Comparison of ENCODE assay signal across 10 cellular contexts in the genomic region with DNA sequence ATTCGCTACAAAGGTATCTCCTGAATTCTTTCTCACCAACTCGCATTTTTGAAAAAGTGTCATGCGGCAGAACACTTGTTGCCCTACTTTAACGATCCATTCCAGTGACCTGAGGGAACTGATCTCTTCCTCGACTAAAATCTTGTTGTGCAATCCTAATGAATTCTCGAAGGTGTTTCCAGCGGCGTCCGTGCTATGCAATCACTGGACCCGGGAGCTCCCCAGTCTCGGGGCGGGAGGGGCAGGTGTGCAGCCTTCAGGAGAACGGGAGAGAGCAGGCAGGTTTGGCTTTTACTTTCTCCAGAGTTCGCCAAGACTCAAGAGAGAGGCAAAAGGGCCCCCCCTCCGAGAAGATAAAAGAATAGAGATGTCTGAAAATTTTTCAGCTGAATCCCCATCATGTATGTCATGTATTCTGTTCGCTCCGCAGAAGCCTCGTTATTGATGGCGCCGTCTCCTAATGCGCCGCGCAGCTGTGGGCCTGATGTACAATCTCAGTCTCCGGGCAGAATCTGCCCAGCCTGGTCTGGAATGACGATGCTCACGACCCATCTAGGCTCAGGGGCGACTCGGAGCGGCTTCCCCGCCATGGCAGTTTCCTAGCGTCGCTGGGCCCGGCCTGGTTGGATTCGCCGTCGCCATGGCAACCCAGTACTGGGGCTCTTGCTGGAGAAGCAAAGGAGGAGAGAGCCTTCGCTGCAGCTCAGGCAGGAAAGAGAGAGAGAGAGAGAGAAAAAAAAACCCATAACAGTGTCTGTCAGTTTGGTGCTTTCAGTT. TPM values are rescaled to one million over a fixed set of nuclear protein-coding genes. Genes with fewer than 3 reads are reported as not detected.
DNase-seq lines count a peak whose midpoint lies in the region; ATAC-seq lines count a peak whose summit lies in the region.
"Had no signal": no experiment of that assay in that cellular context is flagged by ENCODE, and none has a peak within 500 bp of the region (broad histone marks: within the 10 kb centered on the region; RNA-seq: fewer than 3 reads in every experiment).

No MANE protein-coding gene starts in this region.

- peak; percentile 23 for DNase-seq in GM04504 (ENCODE audit: low read depth)
- peak; percentile 39 for DNase-seq in adipocyte (ENCODE audit: low read depth)
- peak; percentile 68 to 91 (median 83) for DNase-seq in right cardiac atrium
- no peak for DNase-seq in activated T-cell treated with anti-CD3 and anti-CD28 coated beads, Interleukin-2, amount 50 U/mL, for 24 hours
- DNase-seq in GOT3 (lab: John Stamatoyannopoulos, UW) = no peak
- DNase-seq: cortex of kidney had no signal

- H3K9me3 ChIP-seq in adipocyte (ENCODE audit: control insufficient read depth, low read length) (no peaks in the 10 kb centered on the region), right cardiac atrium (ENCODE audit: control insufficient read depth, low read length) (no peaks in the 10 kb centered on the region)

- no peak overlapping the region for H3K4me3 Mint-ChIP-seq in activated T-cell treated with anti-CD3 and anti-CD28 coated beads, Interleukin-2, amount 50 U/mL, for 24 hours

- H3K27ac Mint-ChIP-seq in activated T-cell treated with anti-CD3 and anti-CD28 coated beads, Interleukin-2, amount 50 U/mL, for 24 hours = no peak overlapping the region

- intact Hi-C loops in right cardiac atrium (cut with DNase I) = no loop called here

- WGBS in right cardiac atrium = 62% methylated on average over 37 of the region's 37 CpGs

- ATAC-seq in right cardiac atrium (peak; percentile 58 to 80), HG03520 (IDR thresholded peaks at IDR 0.05; ENCODE audit: unreplicated experiment) (no peak), HG02678 (IDR thresholded peaks at IDR 0.05; ENCODE audit: unreplicated experiment) (no peak)
- ATAC-seq: GM12878 had no signal

- H3K9ac ChIP-seq in adipocyte (ENCODE audit: low read length) (no peak overlapping the region), rectal smooth muscle tissue (ENCODE audit: low read length) (no peak overlapping the region)

- peaks cover 9% of the 10 kb centered on the region for H3K4me1 Mint-ChIP-seq in activated T-cell treated with anti-CD3 and anti-CD28 coated beads, Interleukin-2, amount 50 U/mL, for 24 hours (ENCODE audit: low read depth)

- peaks cover 12% of the 10 kb centered on the region for H3K36me3 Mint-ChIP-seq in activated T-cell treated with anti-CD3 and anti-CD28 coated beads, Interleukin-2, amount 50 U/mL, for 24 hours (ENCODE audit: low read depth)

- no peaks in the 10 kb centered on the region for H3K27me3 Mint-ChIP-seq in activated T-cell treated with anti-CD3 and anti-CD28 coated beads, Interleukin-2, amount 50 U/mL, for 24 hours

- H3K9me3 Mint-ChIP-seq in activated T-cell treated with anti-CD3 and anti-CD28 coated beads, Interleukin-2, amount 50 U/mL, for 24 hours = peaks cover 6% of the 10 kb centered on the region

- H3K27ac ChIP-seq in right cardiac atrium (ENCODE audit: low read length) (no peak overlapping the region), rectal smooth muscle tissue (ENCODE audit: low read depth, low read length) (no peak overlapping the region)

- no peaks in the 10 kb centered on the region for H3K4me1 ChIP-seq in adipocyte (ENCODE audit: control insufficient read depth, insufficient read depth, low read length)
- no peaks in the 10 kb centered on the region for H3K4me1 ChIP-seq in right cardiac atrium (ENCODE audit: control insufficient read depth, insufficient read depth, low read length)
- H3K4me1 ChIP-seq in rectal smooth muscle tissue (ENCODE audit: control insufficient read depth, insufficient read depth, low read length) = no peaks in the 10 kb centered on the region

- H3K27me3 ChIP-seq in adipocyte (replicated peaks; ENCODE audit: control insufficient read depth, insufficient read depth, low read length) (peaks cover 22% of the 10 kb centered on the region), right cardiac atrium (ENCODE audit: control insufficient read depth, insufficient read depth) (no peaks in the 10 kb centered on the region), rectal smooth muscle tissue (ENCODE audit: control insufficient read depth, insufficient read depth, low read length) (no peaks in the 10 kb centered on the region)

- H3K4me3 ChIP-seq in adipocyte (ENCODE audit: low read length) (no peak overlapping the region), right cardiac atrium (ENCODE audit: low read length) (no peak overlapping the region), rectal smooth muscle tissue (ENCODE audit: low read length) (peak overlapping the region; percentile 19)
- H3K4me3 ChIP-seq: GM12878 had no signal

- H3K36me3 ChIP-seq in adipocyte (ENCODE audit: control insufficient read depth, insufficient read depth, low read length, severe bottlenecking) = no peaks in the 10 kb centered on the region
- no peaks in the 10 kb centered on the region for H3K36me3 ChIP-seq in rectal smooth muscle tissue (ENCODE audit: control insufficient read depth, insufficient read depth, low read length)

RNA-seq across cellular contexts. Expression of a gene that starts 38.3 kb away (rescaled TPM):
- total RNA-seq in right cardiac atrium = 1 to 10 TPM; 2.8 to 7.6 (median 5.5) TPM
- 2.4 TPM for polyA plus RNA-seq in right cardiac atrium

Comparison
In these comparisons a context has a peak if more than half of its experiments do, and no peak if none do; other contexts are left out.
1. DNase-seq: peak in GM04504 (single experiment), adipocyte (single experiment) and right cardiac atrium (3 of 3); none in activated T-cell treated with anti-CD3 and anti-CD28 coated beads, Interleukin-2, amount 50 U/mL, for 24 hours (single experiment) and GOT3 (single experiment).
2. ATAC-seq: peak in right cardiac atrium (2 of 2); none in HG03520 (single experiment) and HG02678 (single experiment).